Comparison of ENCODE assay signal across 14 cellular contexts in the genomic region with DNA sequence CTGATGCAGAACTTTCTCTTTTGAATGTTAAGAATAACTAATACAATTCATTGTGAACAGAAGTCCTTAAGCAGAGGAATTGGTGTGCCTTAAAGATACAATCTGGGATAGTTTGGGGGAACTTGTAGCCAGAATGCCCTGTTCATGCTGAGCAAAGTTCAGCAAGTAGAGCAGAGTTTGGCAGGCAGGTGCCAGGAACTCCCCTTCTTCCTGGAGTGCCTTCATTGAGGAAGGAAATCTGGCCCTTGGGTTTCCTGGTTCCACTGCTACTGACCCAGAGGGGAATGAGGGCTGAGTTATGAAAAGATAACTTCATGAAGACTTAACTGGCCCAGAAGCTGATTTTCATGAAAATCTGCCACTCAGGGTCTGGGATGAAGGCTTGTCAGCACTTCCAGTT. TPM values are rescaled to one million over a fixed set of nuclear protein-coding genes. Genes with fewer than 3 reads are reported as not detected.
"Had no signal": no experiment of that assay in that cellular context is flagged by ENCODE, and none has a peak within 500 bp of the region (broad histone marks: within the 10 kb centered on the region; RNA-seq: fewer than 3 reads in every experiment).

No MANE protein-coding gene starts in this region.

RNA-seq across cellular contexts. Expression of a gene that starts 40.4 kb away (rescaled TPM):
- total RNA-seq: occipital lobe, osteoblast, spleen had no signal
- polyA plus RNA-seq: neural cell had no signal

RNA-seq across cellular contexts. Expression of a gene that starts 40.5 kb away (rescaled TPM):
- total RNA-seq: natural killer cell, occipital lobe, osteoblast, progenitor cell of endocrine pancreas, psoas muscle, renal cortical epithelial cell, right cardiac atrium, sciatic nerve, smooth muscle cell, spleen, suprapubic skin, upper lobe of right lung, uterus had no signal
- polyA plus RNA-seq: neural cell, smooth muscle cell had no signal

RNA-seq across cellular contexts. Expression of a gene that starts 56.1 kb away (rescaled TPM):
- total RNA-seq: renal cortical epithelial cell had no signal
- polyA plus RNA-seq: neural cell had no signal

RNA-seq across cellular contexts. Expression of a gene that starts 56.2 kb away (rescaled TPM):
- total RNA-seq: occipital lobe had no signal
- polyA plus RNA-seq: neural cell had no signal
